12 cellular contexts compared by ENCODE assay signal in genomic region chr5:5069851-5070250, GRCh38.
"Had no signal": no experiment of that assay in that cellular context is flagged by ENCODE, and none has a peak within 500 bp of the region (broad histone marks: within the 10 kb centered on the region; RNA-seq: fewer than 3 reads in every experiment).

No MANE protein-coding gene starts in this region.

- H3K4me3 Mint-ChIP-seq: memory B cell; natural killer cell; stimulated activated memory B cell treated with anti-CD40 and anti-IgM and Interleukin-4, amounts not matched to agents 10 μg/mL and 1 μg/mL and 100 μg/mL, for 72 hours; stimulated activated naive CD8-positive, alpha-beta T cell treated with anti-CD3 and anti-CD28 coated beads, Interleukin-15, Interleukin-2, amounts not matched to agents 100 ng/mL and 50 ng/mL, for 24 hours had no signal

- H3K4me1 Mint-ChIP-seq: memory B cell; natural killer cell; stimulated activated memory B cell treated with anti-CD40 and anti-IgM and Interleukin-4, amounts not matched to agents 10 μg/mL and 1 μg/mL and 100 μg/mL, for 72 hours had no signal

- DNase-seq: cerebellar nuclear complex; cortex of kidney; foreskin keratinocyte; natural killer cell; spleen; stimulated activated CD4-positive, alpha-beta T cell treated with anti-CD3 and anti-CD28 coated beads, Interleukin-4, amount 100 ng/mL, for 4 hours; upper lobe of left lung; uterus had no signal

- H3K27me3 Mint-ChIP-seq: progenitor cell of endocrine pancreas; stimulated activated memory B cell treated with anti-CD40 and anti-IgM and Interleukin-4, amounts not matched to agents 10 μg/mL and 1 μg/mL and 100 μg/mL, for 72 hours; stimulated activated naive CD8-positive, alpha-beta T cell treated with anti-CD3 and anti-CD28 coated beads, Interleukin-15, Interleukin-2, amounts not matched to agents 100 ng/mL and 50 ng/mL, for 24 hours had no signal

- H3K27ac Mint-ChIP-seq: memory B cell; natural killer cell; progenitor cell of endocrine pancreas; stimulated activated memory B cell treated with anti-CD40 and anti-IgM and Interleukin-4, amounts not matched to agents 10 μg/mL and 1 μg/mL and 100 μg/mL, for 72 hours; stimulated activated naive CD8-positive, alpha-beta T cell treated with anti-CD3 and anti-CD28 coated beads, Interleukin-15, Interleukin-2, amounts not matched to agents 100 ng/mL and 50 ng/mL, for 24 hours had no signal

- H3K36me3 Mint-ChIP-seq: memory B cell; natural killer cell; stimulated activated memory B cell treated with anti-CD40 and anti-IgM and Interleukin-4, amounts not matched to agents 10 μg/mL and 1 μg/mL and 100 μg/mL, for 72 hours had no signal
